Comparison of ENCODE assay signal across 1 cellular context in genomic region chr5:16896767-16897166, GRCh38.
TF ChIP-seq lines count a peak whose summit lies in the region.

No MANE protein-coding gene starts in this region.

TF ChIP-seq in H1, 55 proteins besides CTCF, POLR2A, EP300 and RAD21:
- TF ChIP-seq TAF1 (IDR thresholded peaks at IDR 0.05; ENCODE audit: low read depth, low read length) (no peak), SIN3A (conservative IDR thresholded peaks at IDR 0.05 in 1 of 2, IDR thresholded peaks at IDR 0.05 in 1 of 2; ENCODE audit: low read depth in 1 of 2, low read length in 2 of 2) (no peak), SAP30 (IDR thresholded peaks at IDR 0.05; ENCODE audit: insufficient read depth, insufficient replicate concordance, low read length) (no peak), CHD2 (IDR thresholded peaks at IDR 0.05; ENCODE audit: low read length) (no peak), CEBPB (IDR thresholded peaks at IDR 0.05; ENCODE audit: low read depth, low read length) (no peak), POLR2AphosphoS5 (IDR thresholded peaks at IDR 0.05; ENCODE audit: low read depth, low read length) (no peak), JUND (IDR thresholded peaks at IDR 0.05; ENCODE audit: low read length) (no peak), EZH2 (IDR thresholded peaks at IDR 0.05; ENCODE audit: low read depth, low read length, severe bottlenecking) (no peak), KDM1A (IDR thresholded peaks at IDR 0.05; ENCODE audit: borderline replicate concordance, low read length) (no peak), SIX5 (IDR thresholded peaks at IDR 0.05; ENCODE audit: low read depth, low read length) (no peak), CTBP2 (IDR thresholded peaks at IDR 0.05; ENCODE audit: borderline replicate concordance, insufficient read depth, insufficient read length, low read length) (no peak)
- TF ChIP-seq, protein P1, sequence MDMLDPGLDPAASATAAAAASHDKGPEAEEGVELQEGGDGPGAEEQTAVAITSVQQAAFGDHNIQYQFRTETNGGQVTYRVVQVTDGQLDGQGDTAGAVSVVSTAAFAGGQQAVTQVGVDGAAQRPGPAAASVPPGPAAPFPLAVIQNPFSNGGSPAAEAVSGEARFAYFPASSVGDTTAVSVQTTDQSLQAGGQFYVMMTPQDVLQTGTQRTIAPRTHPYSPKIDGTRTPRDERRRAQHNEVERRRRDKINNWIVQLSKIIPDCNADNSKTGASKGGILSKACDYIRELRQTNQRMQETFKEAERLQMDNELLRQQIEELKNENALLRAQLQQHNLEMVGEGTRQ (IDR thresholded peaks at IDR 0.05; ENCODE audit: low read length), result no peak
- TF ChIP-seq, protein P2, sequence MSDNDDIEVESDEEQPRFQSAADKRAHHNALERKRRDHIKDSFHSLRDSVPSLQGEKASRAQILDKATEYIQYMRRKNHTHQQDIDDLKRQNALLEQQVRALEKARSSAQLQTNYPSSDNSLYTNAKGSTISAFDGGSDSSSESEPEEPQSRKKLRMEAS (IDR thresholded peaks at IDR 0.05), result no peak
